ENCODE assay signal across 28 cellular contexts in the genomic region with DNA sequence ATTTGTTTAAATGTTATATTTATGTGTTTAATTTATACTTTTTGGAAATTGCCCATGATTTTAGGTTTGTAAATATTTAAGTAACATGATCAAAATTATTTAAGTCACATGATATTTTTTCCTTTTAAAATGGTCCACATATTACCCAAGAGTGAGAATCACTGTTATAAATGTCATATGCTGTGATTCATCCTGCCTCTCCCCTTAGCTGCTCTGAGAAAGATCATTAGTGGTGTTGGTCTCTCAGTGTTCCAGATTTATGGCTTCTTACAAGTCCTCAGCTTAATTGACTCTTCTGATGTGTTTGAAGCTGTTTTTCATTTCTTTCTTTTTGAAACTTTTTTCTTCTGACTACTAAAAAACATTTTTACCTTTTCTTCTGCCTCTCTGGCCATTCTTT.
"Had no signal": no experiment of that assay in that cellular context is flagged by ENCODE, and none has a peak within 500 bp of the region (broad histone marks: within the 10 kb centered on the region; RNA-seq: fewer than 3 reads in every experiment).

No MANE protein-coding gene starts in this region.

- H3K4me1 ChIP-seq: left lung, lower lobe of right lung, parathyroid adenoma, psoas muscle, stomach, testis, thyroid gland, transverse colon, upper lobe of left lung, vagina had no signal

- H3K4me1 Mint-ChIP-seq: naive thymus-derived CD8-positive, alpha-beta T cell; nephron; neural crest cell; stimulated activated naive B cell treated with anti-CD40 and anti-IgM and Interleukin-4, amounts not matched to agents 10 μg/mL and 1 μg/mL and 100 μg/mL, for 72 hours had no signal

- H3K9me3 ChIP-seq: left lung, lower lobe of right lung, psoas muscle, stomach, testis, thyroid gland, transverse colon, upper lobe of left lung, vagina had no signal

- FAIRE-seq: keratinocyte had no signal

- H3K4me3 ChIP-seq: left lung, lower lobe of right lung, psoas muscle, skin epidermis, stomach, testis, thyroid gland, transverse colon, upper lobe of left lung, vagina had no signal

- H3K27ac Mint-ChIP-seq: naive thymus-derived CD8-positive, alpha-beta T cell; nephron; stimulated activated naive B cell treated with anti-CD40 and anti-IgM and Interleukin-4, amounts not matched to agents 10 μg/mL and 1 μg/mL and 100 μg/mL, for 72 hours had no signal

- ATAC-seq: left cardiac atrium; left lung; lower lobe of right lung; naive thymus-derived CD8-positive, alpha-beta T cell; psoas muscle; right cardiac atrium; sciatic nerve; stimulated activated naive B cell treated with anti-CD40 and anti-IgM and Interleukin-4, amounts not matched to agents 10 μg/mL and 1 μg/mL and 100 μg/mL, for 72 hours; stimulated activated naive CD8-positive, alpha-beta T cell treated with anti-CD3 and anti-CD28 coated beads, Interleukin-15, Interleukin-2, amounts not matched to agents 100 U/mL and 50 U/mL, for 24 hours had no signal

- H3K4me3 Mint-ChIP-seq: naive thymus-derived CD8-positive, alpha-beta T cell; nephron; neural crest cell; stimulated activated naive B cell treated with anti-CD40 and anti-IgM and Interleukin-4, amounts not matched to agents 10 μg/mL and 1 μg/mL and 100 μg/mL, for 72 hours had no signal

- H3K27ac ChIP-seq: left lung, lower lobe of right lung, parathyroid adenoma, psoas muscle, skin epidermis, stomach, testis, thyroid gland, transverse colon, upper lobe of left lung, vagina had no signal

- H3K36me3 Mint-ChIP-seq: naive thymus-derived CD8-positive, alpha-beta T cell; stimulated activated naive B cell treated with anti-CD40 and anti-IgM and Interleukin-4, amounts not matched to agents 10 μg/mL and 1 μg/mL and 100 μg/mL, for 72 hours had no signal

- H3K36me3 ChIP-seq: left lung, lower lobe of right lung, stomach, thyroid gland, transverse colon, upper lobe of left lung, vagina had no signal

- H3K27me3 Mint-ChIP-seq: naive thymus-derived CD8-positive, alpha-beta T cell; stimulated activated naive B cell treated with anti-CD40 and anti-IgM and Interleukin-4, amounts not matched to agents 10 μg/mL and 1 μg/mL and 100 μg/mL, for 72 hours had no signal

- DNase-seq: kidney glomerular epithelial cell; left cardiac atrium; left lung; lower lobe of right lung; mammary epithelial cell; mesenchymal stem cell; naive thymus-derived CD8-positive, alpha-beta T cell; nucleus accumbens; psoas muscle; right cardiac atrium; stimulated activated CD4-positive, alpha-beta T cell treated with anti-CD3 and anti-CD28 coated beads, Interleukin-12 subunit alpha, Interleukin-12 subunit beta, amount 100 ng/mL, for 4 hours; stimulated activated CD4-positive, alpha-beta T cell treated with anti-CD3 and anti-CD28 coated beads, Interleukin-15, amount 100 ng/mL, for 24 hours; stimulated activated CD4-positive, alpha-beta T cell treated with anti-CD3 and anti-CD28 coated beads, Interleukin-2, amount 100 ng/mL, for 24 hours; stimulated activated CD4-positive, alpha-beta T cell treated with anti-CD3 and anti-CD28 coated beads, Interleukin-4, amount 100 ng/mL, for 1 hour; stimulated activated naive B cell treated with anti-CD40 and anti-IgM and Interleukin-4, amounts not matched to agents 10 μg/mL and 1 μg/mL and 100 μg/mL, for 72 hours; stimulated activated naive CD8-positive, alpha-beta T cell treated with anti-CD3 and anti-CD28 coated beads, Interleukin-15, Interleukin-2, amounts not matched to agents 100 U/mL and 50 U/mL, for 24 hours; stomach; testis; thyroid gland; transverse colon; upper lobe of left lung had no signal

- H3K27me3 ChIP-seq: left lung, stomach, testis, thyroid gland, transverse colon, upper lobe of left lung, vagina had no signal

- H3K9me3 Mint-ChIP-seq: neural crest cell had no signal
